In the genomic region with DNA sequence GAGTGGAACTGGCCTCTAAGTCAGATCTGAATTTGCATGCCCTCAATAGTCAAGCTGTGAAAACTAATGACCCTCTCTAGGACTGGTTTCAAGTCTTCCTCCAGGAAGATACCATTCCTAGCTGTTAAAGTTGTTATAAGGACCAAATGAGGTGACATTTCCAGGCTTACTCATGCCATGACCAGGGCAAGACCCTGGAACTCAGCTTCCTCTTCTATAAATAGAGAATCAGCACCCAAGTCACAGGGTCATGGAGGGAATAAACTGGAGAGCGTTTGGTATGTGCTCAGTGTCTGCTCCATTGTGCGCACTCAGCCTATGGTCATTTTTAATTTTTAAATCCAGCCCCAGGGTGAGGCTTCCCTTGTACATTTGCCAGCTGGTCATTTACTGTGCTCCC, we compare ENCODE assay signal across 1 cellular context.
TF ChIP-seq lines count a peak whose summit lies in the region.

No MANE protein-coding gene starts in this region.

TF ChIP-seq in GM12878, 131 proteins besides CTCF, POLR2A, EP300 and RAD21:
- TF ChIP-seq TARDBP (IDR thresholded peaks at IDR 0.05; ENCODE audit: borderline replicate concordance) (no peak), ZNF24 (IDR thresholded peaks at IDR 0.05) (no peak), SMARCA5 (IDR thresholded peaks at IDR 0.05) (no peak), TAF1 (IDR thresholded peaks at IDR 0.05; ENCODE audit: borderline replicate concordance, low read depth, low read length) (no peak), NR2F1 (conservative IDR thresholded peaks at IDR 0.05) (no peak), HDAC6 (IDR thresholded peaks at IDR 0.05; ENCODE audit: unreplicated experiment) (no peak), CUX1 (IDR thresholded peaks at IDR 0.05; ENCODE audit: insufficient replicate concordance, low read depth, low read length) (no peak), MXI1 (IDR thresholded peaks at IDR 0.05; ENCODE audit: low read depth, low read length) (no peak), YY1 (IDR thresholded peaks at IDR 0.05; ENCODE audit: low read depth, low read length) (no peak), RELA (IDR thresholded peaks at IDR 0.05; ENCODE audit: borderline replicate concordance, partially characterized antibody) (no peak), MTA3 (IDR thresholded peaks at IDR 0.05; ENCODE audit: borderline replicate concordance, low read length) (no peak), JUND (IDR thresholded peaks at IDR 0.05; ENCODE audit: low read depth, low read length) (no peak), CEBPB (IDR thresholded peaks at IDR 0.05; ENCODE audit: borderline replicate concordance in 1 of 2, low read depth in 2 of 2, low read length in 2 of 2) (no peak)
- TF ChIP-seq, protein P1, sequence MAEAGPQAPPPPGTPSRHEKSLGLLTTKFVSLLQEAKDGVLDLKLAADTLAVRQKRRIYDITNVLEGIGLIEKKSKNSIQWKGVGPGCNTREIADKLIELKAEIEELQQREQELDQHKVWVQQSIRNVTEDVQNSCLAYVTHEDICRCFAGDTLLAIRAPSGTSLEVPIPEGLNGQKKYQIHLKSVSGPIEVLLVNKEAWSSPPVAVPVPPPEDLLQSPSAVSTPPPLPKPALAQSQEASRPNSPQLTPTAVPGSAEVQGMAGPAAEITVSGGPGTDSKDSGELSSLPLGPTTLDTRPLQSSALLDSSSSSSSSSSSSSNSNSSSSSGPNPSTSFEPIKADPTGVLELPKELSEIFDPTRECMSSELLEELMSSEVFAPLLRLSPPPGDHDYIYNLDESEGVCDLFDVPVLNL (IDR thresholded peaks at IDR 0.05; ENCODE audit: low read depth, low read length): no peak
- TF ChIP-seq, protein P2, sequence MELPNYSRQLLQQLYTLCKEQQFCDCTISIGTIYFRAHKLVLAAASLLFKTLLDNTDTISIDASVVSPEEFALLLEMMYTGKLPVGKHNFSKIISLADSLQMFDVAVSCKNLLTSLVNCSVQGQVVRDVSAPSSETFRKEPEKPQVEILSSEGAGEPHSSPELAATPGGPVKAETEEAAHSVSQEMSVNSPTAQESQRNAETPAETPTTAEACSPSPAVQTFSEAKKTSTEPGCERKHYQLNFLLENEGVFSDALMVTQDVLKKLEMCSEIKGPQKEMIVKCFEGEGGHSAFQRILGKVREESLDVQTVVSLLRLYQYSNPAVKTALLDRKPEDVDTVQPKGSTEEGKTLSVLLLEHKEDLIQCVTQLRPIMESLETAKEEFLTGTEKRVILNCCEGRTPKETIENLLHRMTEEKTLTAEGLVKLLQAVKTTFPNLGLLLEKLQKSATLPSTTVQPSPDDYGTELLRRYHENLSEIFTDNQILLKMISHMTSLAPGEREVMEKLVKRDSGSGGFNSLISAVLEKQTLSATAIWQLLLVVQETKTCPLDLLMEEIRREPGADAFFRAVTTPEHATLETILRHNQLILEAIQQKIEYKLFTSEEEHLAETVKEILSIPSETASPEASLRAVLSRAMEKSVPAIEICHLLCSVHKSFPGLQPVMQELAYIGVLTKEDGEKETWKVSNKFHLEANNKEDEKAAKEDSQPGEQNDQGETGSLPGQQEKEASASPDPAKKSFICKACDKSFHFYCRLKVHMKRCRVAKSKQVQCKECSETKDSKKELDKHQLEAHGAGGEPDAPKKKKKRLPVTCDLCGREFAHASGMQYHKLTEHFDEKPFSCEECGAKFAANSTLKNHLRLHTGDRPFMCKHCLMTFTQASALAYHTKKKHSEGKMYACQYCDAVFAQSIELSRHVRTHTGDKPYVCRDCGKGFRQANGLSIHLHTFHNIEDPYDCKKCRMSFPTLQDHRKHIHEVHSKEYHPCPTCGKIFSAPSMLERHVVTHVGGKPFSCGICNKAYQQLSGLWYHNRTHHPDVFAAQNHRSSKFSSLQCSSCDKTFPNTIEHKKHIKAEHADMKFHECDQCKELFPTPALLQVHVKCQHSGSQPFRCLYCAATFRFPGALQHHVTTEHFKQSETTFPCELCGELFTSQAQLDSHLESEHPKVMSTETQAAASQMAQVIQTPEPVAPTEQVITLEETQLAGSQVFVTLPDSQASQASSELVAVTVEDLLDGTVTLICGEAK (IDR thresholded peaks at IDR 0.05; ENCODE audit: borderline replicate concordance): no peak
TF ChIP-seq in GM12878: peak in this region for 0.
